9 cellular contexts compared by ENCODE assay signal in the genomic region with DNA sequence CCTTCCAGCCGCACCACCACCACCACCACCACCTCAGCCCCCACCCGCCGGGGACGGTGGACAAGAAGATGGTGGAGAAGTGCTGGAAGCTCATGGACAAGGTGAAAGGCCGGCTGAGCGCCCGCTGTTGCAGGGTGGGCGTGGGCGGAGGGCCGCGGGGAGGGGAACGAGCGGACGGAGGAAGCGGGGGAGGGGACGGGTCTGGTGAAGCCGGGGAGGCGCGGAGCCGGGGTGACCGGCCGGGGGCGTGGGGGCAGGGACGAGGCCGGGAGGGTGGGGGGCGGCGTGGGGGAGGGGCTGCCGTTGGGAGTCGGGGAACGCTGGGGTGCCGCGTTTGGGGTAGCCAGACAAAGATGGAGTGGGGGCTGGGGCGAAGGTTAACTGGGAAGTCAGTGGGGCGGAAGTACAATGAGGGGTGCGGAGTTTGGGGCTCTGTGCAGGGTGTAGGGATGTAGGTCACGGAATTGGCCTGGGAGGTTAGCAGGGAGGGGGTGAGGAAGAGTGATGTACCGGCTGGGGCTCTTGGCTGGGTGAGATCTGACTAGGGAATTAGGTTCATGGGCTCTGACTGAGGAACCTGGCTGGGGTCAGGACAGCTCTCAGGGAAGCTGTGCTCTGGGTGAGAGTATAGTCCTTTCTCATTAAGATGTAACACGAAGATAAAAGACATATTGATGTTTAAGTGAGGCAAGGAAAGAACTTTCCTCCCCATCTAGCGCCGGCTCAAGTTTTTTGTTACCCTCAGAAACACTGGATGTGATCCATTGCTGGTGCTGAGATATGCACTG. TPM values are rescaled to one million over a fixed set of nuclear protein-coding genes. Genes with fewer than 3 reads are reported as not detected.
A peak's percentile ranks its signal among the peaks of the same experiment; 100 is the strongest.
DNase-seq lines count a peak whose midpoint lies in the region; ATAC-seq and TF ChIP-seq lines count a peak whose summit lies in the region.
"Had no signal": no experiment of that assay in that cellular context is flagged by ENCODE, and none has a peak within 500 bp of the region (broad histone marks: within the 10 kb centered on the region; RNA-seq: fewer than 3 reads in every experiment).

No MANE protein-coding gene starts in this region.

- no peaks in the 10 kb centered on the region for H3K9me3 Mint-ChIP-seq in CD8-positive, alpha-beta T cell

- CTCF ChIA-PET in CD8-positive, alpha-beta T cell (lab: Charles Lee), result interaction anchor here (1.0 to 8.3 kb wide), 29 partner anchors 8 to 131 kb away, joined by 3 to 72 read pairs (median 6); no protein-coding TSS in a partner anchor

- no peaks in the 10 kb centered on the region for H3K27me3 ChIP-seq in CD8-positive, alpha-beta T cell (ENCODE audit: insufficient read depth, low read length)

- peak; percentile 22 for ATAC-seq in CD8-positive, alpha-beta T cell
- peak; percentile 33 for ATAC-seq in GM21528 (IDR thresholded peaks at IDR 0.05; ENCODE audit: low FRiP score, unreplicated experiment)

- peak in 6 of 7 experiments; percentile 13 to 66 (median 45) for DNase-seq in CD8-positive, alpha-beta T cell
- DNase-seq in LHCN-M2 (ENCODE audit: low read depth), result peak; percentile 14
- DNase-seq in activated CD8-positive, alpha-beta memory T cell treated with anti-CD3 and anti-CD28 coated beads, Interleukin-2, amount 50 U/mL, for 4 hours, result peak; percentile 43
- DNase-seq in epithelial cell of proximal tubule (ENCODE audit: low read depth), result no peak
- DNase-seq in myocyte (ENCODE audit: low read depth), result peak; percentile 15
- peak; percentile 5 to 43 for DNase-seq in stimulated activated CD8-positive, alpha-beta memory T cell treated with anti-CD3 and anti-CD28 coated beads, Interleukin-7, amount 100 ng/mL, for 4 hours (ENCODE audit: low read depth in 2 of 2)
- DNase-seq in NCI-H2196 (lab: John Stamatoyannopoulos, UW; ENCODE audit: unreplicated experiment), result no peak

- POLR2A ChIA-PET in CD8-positive, alpha-beta T cell (lab: Charles Lee), result interaction anchor here (0.9 to 2.4 kb wide), 19 partner anchors 8 to 188 kb away, joined by 3 to 14 read pairs (median 5); a partner anchor contains a TSS

- H3K4me3 ChIP-seq in CD8-positive, alpha-beta T cell (ENCODE audit: low read depth, low read length), result peak overlapping the region; percentile 93
- H3K4me3 ChIP-seq in epithelial cell of proximal tubule (ENCODE audit: low read depth, low read length), result peak overlapping the region; percentile 96

- no peak for TF ChIP-seq CTCF in CD8-positive, alpha-beta T cell (IDR thresholded peaks at IDR 0.05)
- no peak for TF ChIP-seq CTCF in epithelial cell of proximal tubule (conservative IDR thresholded peaks at IDR 0.05; ENCODE audit: low read depth, low read length)

- peaks cover 24% of the 10 kb centered on the region for H3K4me1 ChIP-seq in CD8-positive, alpha-beta T cell (ENCODE audit: insufficient read depth, low read length)

- H3K27ac ChIP-seq in CD8-positive, alpha-beta T cell (ENCODE audit: low read depth, low read length), result peak overlapping the region; percentile 61

- H3K27ac Mint-ChIP-seq in CD8-positive, alpha-beta T cell, result peak overlapping the region; percentile 93

- H3K4me1 Mint-ChIP-seq in CD8-positive, alpha-beta T cell (ENCODE audit: low read depth), result peaks cover 49% of the 10 kb centered on the region

- H3K36me3 Mint-ChIP-seq in CD8-positive, alpha-beta T cell, result peaks cover 7% of the 10 kb centered on the region

- peak overlapping the region; percentile 97 for H3K4me3 Mint-ChIP-seq in CD8-positive, alpha-beta T cell

- intact Hi-C loops in CD8-positive, alpha-beta T cell (cut with DNase I, micrococcal nuclease), result loop anchor here (1.0 to 10.0 kb wide), 8 partner anchors 34 to 268 kb away; a partner anchor contains a TSS

- no peaks in the 10 kb centered on the region for H3K36me3 ChIP-seq in CD8-positive, alpha-beta T cell (ENCODE audit: insufficient read depth, low read length)

- no peaks in the 10 kb centered on the region for H3K9me3 ChIP-seq in CD8-positive, alpha-beta T cell (ENCODE audit: low read length)

- no peaks in the 10 kb centered on the region for H3K27me3 Mint-ChIP-seq in CD8-positive, alpha-beta T cell (ENCODE audit: low read depth)

RNA-seq across cellular contexts. Expression of a gene that starts 0.6 kb away (rescaled TPM):
- 10 to 100 TPM; 13.5 to 13.8 TPM for total RNA-seq in CD8-positive, alpha-beta T cell
- 18.1 and 18.3 TPM in 2 replicates for total RNA-seq in LHCN-M2 (2014; rRNA removed)
- 7.6 TPM for polyA plus RNA-seq in LHCN-M2 (2012)
- 11.2 and 17.4 TPM in 2 replicates for total RNA-seq in epithelial cell of proximal tubule
- total RNA-seq in myocyte, result 8.2 and 9.1 TPM in 2 replicates
- 6.6 TPM for polyA plus RNA-seq in myocyte (2012)

RNA-seq across cellular contexts. Expression of a gene that starts 21.4 kb away (rescaled TPM):
- total RNA-seq in CD8-positive, alpha-beta T cell, result under 1 TPM; 0.22 to 0.50 TPM
- total RNA-seq in LHCN-M2 (2014; rRNA removed) (not detected in 2 replicates), epithelial cell of proximal tubule (not detected in 2 replicates), myocyte (not detected in 2 replicates)
- not detected for polyA plus RNA-seq in LHCN-M2 (2012)
- polyA plus RNA-seq in myocyte (2012), result not detected

RNA-seq across cellular contexts. Expression of a gene that starts 38.2 kb away (rescaled TPM):
- 1 to 10 TPM; 5.1 TPM for total RNA-seq in CD8-positive, alpha-beta T cell
- 8.7 and 9.4 TPM in 2 replicates for total RNA-seq in LHCN-M2 (2014; rRNA removed)
- 8.2 TPM for polyA plus RNA-seq in LHCN-M2 (2012)
- total RNA-seq in epithelial cell of proximal tubule, result 13.2 and 14.7 TPM in 2 replicates
- total RNA-seq in myocyte, result 22.8 and 24.1 TPM in 2 replicates
- polyA plus RNA-seq in myocyte (2012), result 18.2 TPM

RNA-seq across cellular contexts. Expression of a gene that starts 57.9 kb away (rescaled TPM):
- not detected for total RNA-seq in CD8-positive, alpha-beta T cell
- total RNA-seq in LHCN-M2 (2014; rRNA removed) (0.06 TPM in 2 replicates), epithelial cell of proximal tubule (under 0.01 TPM in 1 of 2 replicates, not detected in the other), myocyte (0.08 and 0.16 TPM in 2 replicates)
- polyA plus RNA-seq in LHCN-M2 (2012), result 0.17 TPM
- polyA plus RNA-seq in myocyte (2012), result 0.28 TPM
- total RNA-seq: T-helper 1 cell treated with Interleukin-12 subunit alpha and Interleukin-12 subunit beta and Interleukin-4 antibody, amounts not matched to agents 30 ng/mL and 1 ng/mL, for 36 hours had no signal

Comparison
In these comparisons a context has a peak if more than half of its experiments do, and no peak if none do; other contexts are left out.
1. DNase-seq: peak in CD8-positive, alpha-beta T cell (6 of 7), LHCN-M2 (single experiment), activated CD8-positive, alpha-beta memory T cell treated with anti-CD3 and anti-CD28 coated beads, Interleukin-2, amount 50 U/mL, for 4 hours (single experiment), myocyte (single experiment) and stimulated activated CD8-positive, alpha-beta memory T cell treated with anti-CD3 and anti-CD28 coated beads, Interleukin-7, amount 100 ng/mL, for 4 hours (2 of 2); none in epithelial cell of proximal tubule (single experiment) and NCI-H2196 (single experiment).